8 cellular contexts compared by ENCODE assay signal in genomic region chr1:145927073-145927886, GRCh38. TPM values are rescaled to one million over a fixed set of nuclear protein-coding genes. Genes with fewer than 3 reads are reported as not detected.
DNase-seq lines count a peak whose midpoint lies in the region; ATAC-seq and TF ChIP-seq lines count a peak whose summit lies in the region.

TSS of gene RBM8A (minus strand) at chr1:145927484. CDS start at chr1:145927426, 58 bp downstream.

- TF ChIP-seq CTCF in GM10266 (IDR thresholded peaks at IDR 0.05; ENCODE audit: control insufficient read depth, insufficient read depth, low read depth, missing control alignments) = peak; percentile 58
- TF ChIP-seq CTCF in NB4 (IDR thresholded peaks at IDR 0.05; ENCODE audit: low read depth, low read length) = peak; percentile 66

- peak within 1 kb of the TSS; percentile 12 for H3K27ac Mint-ChIP-seq in activated naive CD4-positive, alpha-beta T cell treated with anti-CD3 and anti-CD28 coated beads, Interleukin-2, amount 50 U/mL, for 24 hours

- H3K9me3 ChIP-seq in SK-N-MC (ENCODE audit: low read depth, low read length) = no peaks in the 10 kb centered on the region

- H3K27ac ChIP-seq in SK-N-MC (peak within 1 kb of the TSS; percentile 99), temporal lobe (ENCODE audit: low read depth, low read length) (peak within 1 kb of the TSS; percentile 98)

- peaks cover 6% of the 10 kb centered on the region for H3K36me3 Mint-ChIP-seq in activated naive CD4-positive, alpha-beta T cell treated with anti-CD3 and anti-CD28 coated beads, Interleukin-2, amount 50 U/mL, for 24 hours

- H3K4me3 ChIP-seq in NB4 (ENCODE audit: low read depth, low read length) = peak within 1 kb of the TSS; percentile 93
- H3K4me3 ChIP-seq in SK-N-MC = peak within 1 kb of the TSS; percentile 100

- peak; percentile 93 for ATAC-seq in HG02571 (IDR thresholded peaks at IDR 0.05; ENCODE audit: unreplicated experiment)

- DNase-seq in GM10266 (ENCODE audit: extremely low spot score) (peak; percentile 87), NB4 (ENCODE audit: low read depth) (peak; percentile 99), SK-N-MC (ENCODE audit: low read depth, low spot score) (peak; percentile 96), globus pallidus (ENCODE audit: low spot score) (peak; percentile 98), nucleus accumbens (lab: John Stamatoyannopoulos, UW) (peak in 55 of 56 donors; percentile 43 to 98 (median 92))

- H3K27me3 Mint-ChIP-seq in activated naive CD4-positive, alpha-beta T cell treated with anti-CD3 and anti-CD28 coated beads, Interleukin-2, amount 50 U/mL, for 24 hours = no peaks in the 10 kb centered on the region

- peak within 1 kb of the TSS; percentile 82 for H3K4me3 Mint-ChIP-seq in activated naive CD4-positive, alpha-beta T cell treated with anti-CD3 and anti-CD28 coated beads, Interleukin-2, amount 50 U/mL, for 24 hours

- H3K36me3 ChIP-seq in SK-N-MC (ENCODE audit: insufficient read depth, low read length) = peaks cover 21% of the 10 kb centered on the region

- H3K4me1 Mint-ChIP-seq in activated naive CD4-positive, alpha-beta T cell treated with anti-CD3 and anti-CD28 coated beads, Interleukin-2, amount 50 U/mL, for 24 hours = peaks cover 30% of the 10 kb centered on the region

- H3K9me3 Mint-ChIP-seq in activated naive CD4-positive, alpha-beta T cell treated with anti-CD3 and anti-CD28 coated beads, Interleukin-2, amount 50 U/mL, for 24 hours = no peaks in the 10 kb centered on the region

- TF ChIP-seq POLR2A in NB4 (IDR thresholded peaks at IDR 0.05; ENCODE audit: extremely low read depth, insufficient read length) = peak; percentile 91

- peak within 1 kb of the TSS; percentile 100 for H3K9ac ChIP-seq in SK-N-MC (ENCODE audit: insufficient read length)

RNA-seq across cellular contexts. Expression of gene RBM8A, which starts in this region (rescaled TPM):
- 71.3 TPM for total RNA-seq in temporal lobe

Comparison
In these comparisons a context has a peak if more than half of its experiments do, and no peak if none do; other contexts are left out.
1. Peak in every context shown above with its lines: DNase-seq, ATAC-seq, H3K4me3 ChIP-seq and H3K27ac ChIP-seq.